In genomic region chr13:91595677-91596076, GRCh38 we compare ENCODE assay signal across 33 cellular contexts.
"Had no signal": no experiment of that assay in that cellular context is flagged by ENCODE, and none has a peak within 500 bp of the region (broad histone marks: within the 10 kb centered on the region; RNA-seq: fewer than 3 reads in every experiment).

No MANE protein-coding gene starts in this region.

- H3K36me3 ChIP-seq: adrenal gland, ascending aorta, brain microvascular endothelial cell, breast epithelium, cardiac muscle cell had no signal

- H3K27me3 ChIP-seq: adrenal gland, ascending aorta, body of pancreas, brain microvascular endothelial cell, breast epithelium, cardiac muscle cell had no signal

- H3K9me3 ChIP-seq: adrenal gland, ascending aorta, body of pancreas had no signal

- H3K4me3 ChIP-seq: adrenal gland, ascending aorta, body of pancreas, breast epithelium, cardiac muscle cell had no signal

- FAIRE-seq: astrocyte, bronchial epithelial cell had no signal

- DNase-seq: activated effector memory CD4-positive, alpha-beta T cell treated with anti-CD3 and anti-CD28 coated beads, Interleukin-2, amount 50 U/mL, for 16 hours; activated effector memory CD4-positive, alpha-beta T cell treated with Interleukin-2 at 50 U/mL for 16 hours; activated gamma-delta T cell; activated gamma-delta T cell treated with Interleukin-2 at 50 U/mL for 16 hours; activated naive CD4-positive, alpha-beta T cell; activated naive CD4-positive, alpha-beta T cell treated with anti-CD3 and anti-CD28 coated beads for 36 hours; activated naive CD4-positive, alpha-beta T cell treated with anti-CD3 and anti-CD28 coated beads, Interleukin-2, amount 10 ng/mL, durations not matched to agents 7 days and 5 days; activated naive CD4-positive, alpha-beta T cell treated with anti-CD3 and anti-CD28 coated beads, Interleukin-2, amount 50 U/mL, for 16 hours; activated naive CD4-positive, alpha-beta T cell treated with Interleukin-2 at 50 U/mL for 16 hours; activated naive CD8-positive, alpha-beta T cell treated with anti-CD3 and anti-CD28 coated beads for 36 hours; activated naive CD8-positive, alpha-beta T cell treated with anti-CD3 and anti-CD28 coated beads, Interleukin-2, amount 10 ng/mL, durations not matched to agents 7 days and 5 days; activated naive CD8-positive, alpha-beta T cell treated with anti-CD3 and anti-CD28 coated beads, Interleukin-2, amount 50 U/mL, for 24 hours; activated T-cell treated with anti-CD3 and anti-CD28 coated beads, Interleukin-2, amount 50 U/mL, for 1 hour; activated T-cell treated with anti-CD3 and anti-CD28 coated beads, Interleukin-2, amount 50 U/mL, for 24 hours; activated T-cell treated with anti-CD3 and anti-CD28 coated beads, Interleukin-2, amount 50 U/mL, for 4 hours; activated T-cell treated with anti-CD3 and anti-CD28 coated beads, Interleukin-2, amount 50 U/mL, for 48 hours; activated T-cell treated with anti-CD3 and anti-CD28 coated beads, Interleukin-2, amount 50 U/mL, for 72 hours; adrenal gland; amniotic stem cell; anterior cingulate cortex; aorta; body of pancreas; brain microvascular endothelial cell; caudate nucleus; central memory CD4-positive, alpha-beta T cell; cerebellar nuclear complex had no signal

- H3K27ac ChIP-seq: adrenal gland, ascending aorta, body of pancreas, brain microvascular endothelial cell, breast epithelium, cardiac muscle cell had no signal

- H3K4me1 ChIP-seq: adrenal gland, ascending aorta, body of pancreas, breast epithelium had no signal

- ATAC-seq: activated naive CD4-positive, alpha-beta T cell treated with anti-CD3 and anti-CD28 coated beads, Interleukin-2, amount 50 U/mL, for 72 hours; activated naive CD8-positive, alpha-beta T cell treated with anti-CD3 and anti-CD28 coated beads, Interleukin-2, amount 50 U/mL, for 24 hours; activated T-cell treated with anti-CD3 and anti-CD28 coated beads, Interleukin-2, amount 50 U/mL, for 4 hours; activated T-cell treated with anti-CD3 and anti-CD28 coated beads, Interleukin-2, amount 50 U/mL, for 72 hours; activated T-helper 17 cell treated with anti-CD3 and anti-CD28 coated beads, Interleukin-2, amount 50 U/mL, for 72 hours; body of pancreas had no signal
